27 cellular contexts compared by ENCODE assay signal in genomic region chr3:194750409-194750808, GRCh38.
DNase-seq lines count a peak whose midpoint lies in the region; ATAC-seq and TF ChIP-seq lines count a peak whose summit lies in the region.
"Had no signal": no experiment of that assay in that cellular context is flagged by ENCODE, and none has a peak within 500 bp of the region (broad histone marks: within the 10 kb centered on the region; RNA-seq: fewer than 3 reads in every experiment).

No MANE protein-coding gene starts in this region.

- TF ChIP-seq CTCF in neural crest cell (conservative IDR thresholded peaks at IDR 0.05) (no peak), foreskin keratinocyte (conservative IDR thresholded peaks at IDR 0.05) (no peak)

- DNase-seq in H7, result peak; percentile 72
- DNase-seq in NCI-H2227 (lab: John Stamatoyannopoulos, UW; ENCODE audit: unreplicated experiment), result peak; percentile 47
- peak; percentile 14 for DNase-seq in neural crest cell (ENCODE audit: low read depth, low spot score)
- no peak for DNase-seq in left colon
- DNase-seq in foreskin keratinocyte, result no peak
- DNase-seq in activated CD4-positive, alpha-beta memory T cell treated with anti-CD3 and anti-CD28 coated beads, Interleukin-2, amount 10 ng/mL, durations not matched to agents 7 days and 5 days, result no peak
- no peak for DNase-seq in GM19238 (ENCODE audit: insufficient read length, low spot score)
- DNase-seq: ACHN; activated CD4-positive, alpha-beta T cell treated with anti-CD3 and anti-CD28 coated beads for 4 hours; activated naive CD4-positive, alpha-beta T cell treated with anti-CD3 and anti-CD28 coated beads, Interleukin-2, amount 50 U/mL, for 16 hours; Calu3; cerebellar nuclear complex; heart right ventricle; mesendoderm; naive B cell; NCI-H2171 treated with DMSO at 0.1 percent for 48 hours; pancreas; RPMI8226; stimulated activated CD4-positive, alpha-beta T cell treated with anti-CD3 and anti-CD28 coated beads, Interleukin-12 subunit alpha, Interleukin-12 subunit beta, amount 100 ng/mL, for 4 hours; stimulated activated CD4-positive, alpha-beta T cell treated with anti-CD3 and anti-CD28 coated beads, Interleukin-4, amount 100 ng/mL, for 24 hours; stimulated activated naive B cell treated with anti-CD40 and anti-IgM and Interleukin-4, amounts not matched to agents 10 μg/mL and 1 μg/mL and 100 μg/mL, for 72 hours; uterus had no signal

- POLR2A ChIA-PET in activated CD4-positive, alpha-beta memory T cell treated with anti-CD3 and anti-CD28 coated beads, Interleukin-2, amount 10 ng/mL, durations not matched to agents 7 days and 5 days (lab: Charles Lee), result no interaction called here

- intact Hi-C loops in left colon (cut with DNase I, micrococcal nuclease), result no loop called here

- no peak overlapping the region for H3K4me3 Mint-ChIP-seq in neural crest cell
- no peak overlapping the region for H3K4me3 Mint-ChIP-seq in activated CD4-positive, alpha-beta memory T cell treated with anti-CD3 and anti-CD28 coated beads, Interleukin-2, amount 10 ng/mL, durations not matched to agents 7 days and 5 days
- H3K4me3 Mint-ChIP-seq: naive B cell; stimulated activated naive B cell treated with anti-CD40 and anti-IgM and Interleukin-4, amounts not matched to agents 10 μg/mL and 1 μg/mL and 100 μg/mL, for 72 hours; T-helper 1 cell treated with Interleukin-12 subunit alpha and Interleukin-12 subunit beta and Interleukin-4 antibody, amounts not matched to agents 30 μg/mL and 1 μg/mL, for 36 hours had no signal

- H3K4me1 ChIP-seq in ectodermal cell (ENCODE audit: control insufficient read depth, insufficient read depth, low read length) (peaks cover 35% of the 10 kb centered on the region), foreskin keratinocyte (no peaks in the 10 kb centered on the region)
- H3K4me1 ChIP-seq: pancreas, suprapubic skin, uterus had no signal

- H3K36me3 ChIP-seq in H7 (replicated peaks; ENCODE audit: control insufficient read depth, insufficient read depth, low read length) (no peaks in the 10 kb centered on the region), ectodermal cell (ENCODE audit: control insufficient read depth, insufficient read depth, low read length) (no peaks in the 10 kb centered on the region)
- H3K36me3 ChIP-seq: heart right ventricle, pancreas, suprapubic skin, uterus had no signal

- no peaks in the 10 kb centered on the region for H3K36me3 Mint-ChIP-seq in neural crest cell (ENCODE audit: low read depth)
- no peaks in the 10 kb centered on the region for H3K36me3 Mint-ChIP-seq in activated CD4-positive, alpha-beta memory T cell treated with anti-CD3 and anti-CD28 coated beads, Interleukin-2, amount 10 ng/mL, durations not matched to agents 7 days and 5 days (ENCODE audit: low read depth)
- H3K36me3 Mint-ChIP-seq: naive B cell; stimulated activated naive B cell treated with anti-CD40 and anti-IgM and Interleukin-4, amounts not matched to agents 10 μg/mL and 1 μg/mL and 100 μg/mL, for 72 hours had no signal

- peaks cover 57% of the 10 kb centered on the region for H3K27me3 Mint-ChIP-seq in neural crest cell (ENCODE audit: low read depth)
- peaks cover 2% of the 10 kb centered on the region for H3K27me3 Mint-ChIP-seq in activated CD4-positive, alpha-beta memory T cell treated with anti-CD3 and anti-CD28 coated beads, Interleukin-2, amount 10 ng/mL, durations not matched to agents 7 days and 5 days
- H3K27me3 Mint-ChIP-seq: naive B cell; stimulated activated naive B cell treated with anti-CD40 and anti-IgM and Interleukin-4, amounts not matched to agents 10 μg/mL and 1 μg/mL and 100 μg/mL, for 72 hours had no signal

- H3K27ac Mint-ChIP-seq in neural crest cell (ENCODE audit: unreplicated experiment), result no peak overlapping the region
- H3K27ac Mint-ChIP-seq in activated CD4-positive, alpha-beta memory T cell treated with anti-CD3 and anti-CD28 coated beads, Interleukin-2, amount 10 ng/mL, durations not matched to agents 7 days and 5 days, result no peak overlapping the region
- H3K27ac Mint-ChIP-seq: naive B cell; stimulated activated naive B cell treated with anti-CD40 and anti-IgM and Interleukin-4, amounts not matched to agents 10 μg/mL and 1 μg/mL and 100 μg/mL, for 72 hours; T-helper 1 cell treated with Interleukin-12 subunit alpha and Interleukin-12 subunit beta and Interleukin-4 antibody, amounts not matched to agents 30 μg/mL and 1 μg/mL, for 36 hours had no signal

- no peak overlapping the region for H3K4me3 ChIP-seq in H7 (ENCODE audit: insufficient read depth, low read depth, low read length)
- peak overlapping the region; percentile 7 for H3K4me3 ChIP-seq in ectodermal cell (ENCODE audit: insufficient read depth, low read depth, low read length)
- H3K4me3 ChIP-seq: heart right ventricle, pancreas, suprapubic skin, uterus had no signal

- H3K9me3 ChIP-seq in ectodermal cell (ENCODE audit: control insufficient read depth, low read length), result no peaks in the 10 kb centered on the region
- H3K9me3 ChIP-seq: heart right ventricle, pancreas, suprapubic skin, uterus had no signal

- no peaks in the 10 kb centered on the region for H3K27me3 ChIP-seq in H7 (ENCODE audit: control insufficient read depth, insufficient read depth, low read length)
- no peaks in the 10 kb centered on the region for H3K27me3 ChIP-seq in ectodermal cell (ENCODE audit: control insufficient read depth, insufficient read depth, low read length, poor library complexity, severe bottlenecking)
- H3K27me3 ChIP-seq in foreskin keratinocyte, result peaks cover 9% of the 10 kb centered on the region
- H3K27me3 ChIP-seq: heart right ventricle, pancreas, suprapubic skin, uterus had no signal

- CTCF ChIA-PET in activated CD4-positive, alpha-beta memory T cell treated with anti-CD3 and anti-CD28 coated beads, Interleukin-2, amount 10 ng/mL, durations not matched to agents 7 days and 5 days (lab: Charles Lee), result interaction anchor here (0.7 kb wide), 1 partner anchor 390 kb away, joined by 4 read pairs; no protein-coding TSS in a partner anchor

- ATAC-seq in left colon (no peak), foreskin keratinocyte (no peak)
- ATAC-seq: HCT116; pancreas; stimulated activated naive B cell treated with anti-CD40 and anti-IgM and Interleukin-4, amounts not matched to agents 10 μg/mL and 1 μg/mL and 100 μg/mL, for 72 hours had no signal

- WGBS in ectodermal cell, 2 experiments, result 1 to 4% methylated on average over 5 of the region's 5 CpGs

- no peaks in the 10 kb centered on the region for H3K9me3 Mint-ChIP-seq in neural crest cell
- H3K9me3 Mint-ChIP-seq in activated CD4-positive, alpha-beta memory T cell treated with anti-CD3 and anti-CD28 coated beads, Interleukin-2, amount 10 ng/mL, durations not matched to agents 7 days and 5 days, result no peaks in the 10 kb centered on the region
- H3K9me3 Mint-ChIP-seq: stimulated activated naive B cell treated with anti-CD40 and anti-IgM and Interleukin-4, amounts not matched to agents 10 μg/mL and 1 μg/mL and 100 μg/mL, for 72 hours; T-helper 1 cell treated with Interleukin-12 subunit alpha and Interleukin-12 subunit beta and Interleukin-4 antibody, amounts not matched to agents 30 μg/mL and 1 μg/mL, for 36 hours had no signal

- H3K27ac ChIP-seq in ectodermal cell (ENCODE audit: insufficient read depth, low read depth, low read length, poor library complexity, severe bottlenecking) (peak overlapping the region; percentile 90), foreskin keratinocyte (no peak overlapping the region)
- H3K27ac ChIP-seq: epithelial cell of prostate, heart right ventricle, pancreas, suprapubic skin, uterus had no signal

- H3K4me1 Mint-ChIP-seq in neural crest cell, result peaks cover 23% of the 10 kb centered on the region
- H3K4me1 Mint-ChIP-seq in activated CD4-positive, alpha-beta memory T cell treated with anti-CD3 and anti-CD28 coated beads, Interleukin-2, amount 10 ng/mL, durations not matched to agents 7 days and 5 days, result no peaks in the 10 kb centered on the region

Comparison
In these comparisons a context has a peak if more than half of its experiments do, and no peak if none do; other contexts are left out.
1. DNase-seq: peak in H7 (single experiment), NCI-H2227 (single experiment) and neural crest cell (single experiment); none in left colon (0 of 2), foreskin keratinocyte (0 of 2), activated CD4-positive, alpha-beta memory T cell treated with anti-CD3 and anti-CD28 coated beads, Interleukin-2, amount 10 ng/mL, durations not matched to agents 7 days and 5 days (single experiment) and GM19238 (single experiment).